In the genomic region with DNA sequence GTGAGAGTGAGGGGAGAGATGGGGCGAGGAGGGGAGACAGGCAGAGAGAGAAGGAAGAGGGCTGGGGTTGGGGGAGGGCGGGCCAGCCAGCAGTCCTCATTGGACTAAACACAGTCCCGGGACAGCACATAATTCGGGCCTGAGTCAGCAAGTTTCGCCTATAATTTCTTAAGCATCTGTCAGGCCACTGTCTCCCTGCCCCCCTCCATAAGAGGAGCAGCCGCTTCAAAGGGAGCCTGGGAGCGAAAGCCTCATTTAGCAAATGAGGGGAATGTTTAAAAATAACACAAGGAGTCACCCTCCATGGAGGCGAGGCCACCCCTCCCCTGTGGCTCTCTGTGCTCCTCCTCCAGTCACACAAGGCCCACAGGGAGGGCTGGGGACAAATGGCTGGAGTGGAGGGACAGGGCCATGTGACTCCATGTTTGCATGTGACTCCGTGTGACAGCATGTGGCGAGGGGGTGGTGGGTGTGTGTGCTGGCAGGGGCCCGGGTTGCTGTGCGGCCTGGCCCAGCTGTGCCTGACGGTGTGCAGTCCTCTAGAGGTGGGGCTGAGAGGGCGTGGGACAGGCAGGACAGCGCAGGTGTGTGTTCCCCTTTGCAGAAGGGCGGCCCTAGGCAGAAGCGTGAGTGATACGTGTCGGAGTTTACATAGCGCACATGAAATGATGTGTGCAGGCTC, we compare ENCODE assay signal across 8 cellular contexts.
DNase-seq lines count a peak whose midpoint lies in the region; ATAC-seq and TF ChIP-seq lines count a peak whose summit lies in the region.

No MANE protein-coding gene starts in this region.

- intact Hi-C loops in dorsolateral prefrontal cortex (cut with DNase I) (no loop called here), mucosa of descending colon (cut with DNase I, micrococcal nuclease) (no loop called here), ascending aorta (cut with DNase I) (no loop called here)

- H3K4me2 ChIP-seq in BLaER1 = peak overlapping the region; percentile 65

- H3K4me3 ChIP-seq in BLaER1 (no peak overlapping the region), dorsolateral prefrontal cortex (no peak overlapping the region), mucosa of descending colon (no peak overlapping the region), ascending aorta (no peak overlapping the region)

- no peak overlapping the region for H3K9ac ChIP-seq in BLaER1

- H3K27ac ChIP-seq in BLaER1 = no peak overlapping the region
- H3K27ac ChIP-seq in dorsolateral prefrontal cortex = peak overlapping the region in 37 of 59 donors; percentile 1 to 77 (median 49)
- no peak overlapping the region for H3K27ac ChIP-seq in ascending aorta

- H4K20me1 ChIP-seq in BLaER1 = no peaks in the 10 kb centered on the region

- no peak for TF ChIP-seq CTCF in dorsolateral prefrontal cortex (IDR thresholded peaks at IDR 0.05 in 54 of 56, conservative IDR thresholded peaks at IDR 0.05 in 2 of 56; ENCODE audit: low read depth in 1 of 56, partially characterized antibody in 56 of 56)
- TF ChIP-seq CTCF in mucosa of descending colon (IDR thresholded peaks at IDR 0.05) = no peak
- TF ChIP-seq CTCF in ascending aorta (IDR thresholded peaks at IDR 0.05) = no peak

- H3K27me3 ChIP-seq in BLaER1 = no peaks in the 10 kb centered on the region; the same call in 1 of the 2 replicates
- no peaks in the 10 kb centered on the region for H3K27me3 ChIP-seq in dorsolateral prefrontal cortex
- no peaks in the 10 kb centered on the region for H3K27me3 ChIP-seq in ascending aorta

- H3K4me1 ChIP-seq in BLaER1 (peaks cover 26% of the 10 kb centered on the region), mucosa of descending colon (ENCODE audit: low read depth) (no peaks in the 10 kb centered on the region), ascending aorta (no peaks in the 10 kb centered on the region)

- ATAC-seq in mucosa of descending colon (peak; percentile 45), GM18519 (IDR thresholded peaks at IDR 0.05; ENCODE audit: low FRiP score, unreplicated experiment) (no peak)

- DNase-seq in NCI-H1417 treated with DMSO at 0.1 percent for 48 hours (lab: John Stamatoyannopoulos, UW) (peak; percentile 40), dorsolateral prefrontal cortex (peak in 4 of 10 donors; percentile 48 to 72 (median 64)), mucosa of descending colon (peak in 1 of 3 donors; percentile 15), HUDEP-2 (lab: John Stamatoyannopoulos, UW; ENCODE audit: unreplicated experiment in 76 of 76) (no peak), ascending aorta (ENCODE audit: low spot score in 2 of 2) (no peak), NCI-H2196 (lab: John Stamatoyannopoulos, UW; ENCODE audit: unreplicated experiment) (no peak)

- H3K9me3 ChIP-seq in BLaER1 = no peaks in the 10 kb centered on the region
- H3K9me3 ChIP-seq in mucosa of descending colon = no peaks in the 10 kb centered on the region
- no peaks in the 10 kb centered on the region for H3K9me3 ChIP-seq in ascending aorta

- no peaks in the 10 kb centered on the region for H3K36me3 ChIP-seq in BLaER1
- no peaks in the 10 kb centered on the region for H3K36me3 ChIP-seq in mucosa of descending colon (ENCODE audit: low read depth)
- H3K36me3 ChIP-seq in ascending aorta = no peaks in the 10 kb centered on the region

Comparison
In these comparisons a context has a peak if more than half of its experiments do, and no peak if none do; other contexts are left out.
1. H3K27ac ChIP-seq: peak in dorsolateral prefrontal cortex (37 of 59); none in BLaER1 (single experiment) and ascending aorta (0 of 2).